In genomic region chr19:34172661-34173144, GRCh38 we compare ENCODE assay signal across 8 cellular contexts. TPM values are rescaled to one million over a fixed set of nuclear protein-coding genes. Genes with fewer than 3 reads are reported as not detected.
A peak's percentile ranks its signal among the peaks of the same experiment; 100 is the strongest.
DNase-seq lines count a peak whose midpoint lies in the region; ATAC-seq, FAIRE-seq and TF ChIP-seq lines count a peak whose summit lies in the region.

No MANE protein-coding gene starts in this region.

- H4K91ac ChIP-seq in H1 (replicated peaks; ENCODE audit: insufficient read length, low read length) = peak overlapping the region; percentile 93

- no peaks in the 10 kb centered on the region; the same call in 1 of the 2 replicates for H3K79me1 ChIP-seq in H1 (ENCODE audit: low read depth, low read length)

- peaks cover 0 to 6% (median 4%) of the 10 kb centered on the region in 4 experiments; a peak in 5 of 7 replicates for H3K4me1 ChIP-seq in H1 (replicated peaks in 1 of 4; ENCODE audit: control insufficient read depth in 3 of 4, insufficient read depth in 4 of 4, low read length in 3 of 4)
- peaks cover 16 to 51% of the 10 kb centered on the region in 2 donors for H3K4me1 ChIP-seq in muscle layer of duodenum (ENCODE audit: control insufficient read depth in 1 of 2, insufficient read depth in 2 of 2, low read length in 2 of 2)

- H3K36me3 ChIP-seq in SK-N-MC (ENCODE audit: insufficient read depth, low read length) = peaks cover 27% of the 10 kb centered on the region
- H3K36me3 ChIP-seq in H1 (ENCODE audit: control insufficient read depth in 2 of 4, insufficient read depth in 4 of 4, low read length in 3 of 4) = peaks cover 0 to 8% (median 0%) of the 10 kb centered on the region in 4 experiments; a peak in 2 of 8 replicates
- H3K36me3 ChIP-seq in muscle layer of duodenum (ENCODE audit: control insufficient read depth in 1 of 2, insufficient read depth in 2 of 2, low read length in 2 of 2) = peaks cover 0 to 14% of the 10 kb centered on the region in 2 donors

- no peak overlapping the region for H2BK20ac ChIP-seq in H1 (ENCODE audit: low read length)

- H3K18ac ChIP-seq in H1 (ENCODE audit: extremely low read depth, low read length) = peak overlapping the region; percentile 95

- DNase-seq in stimulated activated CD4-positive, alpha-beta T cell treated with anti-CD3 and anti-CD28 coated beads, Interleukin-1b, Interleukin-23, amount 100 ng/mL, for 48 hours = peak; percentile 13
- no peak for DNase-seq in stimulated activated CD4-positive, alpha-beta T cell treated with anti-CD3 and anti-CD28 coated beads, Interleukin-4, amount 100 ng/mL, for 1 hour
- DNase-seq in SK-N-MC (ENCODE audit: low read depth, low spot score) (no peak), H1 (ENCODE audit: low read depth in 1 of 2, low spot score in 2 of 2) (peak in 1 of 2 experiments; percentile 10), urothelium cell line (ENCODE audit: low spot score) (peak; percentile 37), Kasumi-1 (lab: John Stamatoyannopoulos, UW) (no peak)

- no peak for TF ChIP-seq RAD21 in H1 (IDR thresholded peaks at IDR 0.05 in 1 of 2, conservative IDR thresholded peaks at IDR 0.05 in 1 of 2; ENCODE audit: low read depth in 2 of 2, low read length in 2 of 2)

- POLR2A ChIA-PET in H1 (lab: Charles Lee; ENCODE audit: partially characterized antibody) = interaction anchor here (0.7 to 3.9 kb wide), 24 partner anchors 8 to 799 kb away, joined by 3 to 34 read pairs (median 4); partner anchors contain the start of genes CEBPG and KCTD15

- H2BK120ac ChIP-seq in H1 (replicated peaks; ENCODE audit: low read depth, low read length) = no peak overlapping the region

- peaks cover 15 to 49% of the 10 kb centered on the region in 2 experiments for H3K79me2 ChIP-seq in H1 (ENCODE audit: control insufficient read depth in 1 of 2, insufficient read depth in 2 of 2, low read length in 2 of 2)

- peak in 1 of 2 experiments; percentile 49; a peak in 1 of 3 replicates for TF ChIP-seq POLR2A in H1 (IDR thresholded peaks at IDR 0.05; ENCODE audit: control extremely low read depth in 1 of 2, low read depth in 2 of 2, low read length in 2 of 2)

- H2BK12ac ChIP-seq in H1 (ENCODE audit: low read depth, low read length) = no peak overlapping the region; the same call in 1 of the 2 replicates

- no peak overlapping the region for H3K14ac ChIP-seq in H1 (ENCODE audit: insufficient read length)

- FAIRE-seq in H1 (lab: Jason Lieb, UNC) (no peak), urothelium cell line (lab: Jason Lieb, UNC) (no peak)

- H3K56ac ChIP-seq in H1 (replicated peaks; ENCODE audit: insufficient read length, low read depth, low read length) = peak overlapping the region; percentile 97

- H3K4ac ChIP-seq in H1 (replicated peaks; ENCODE audit: insufficient read length, low read depth, low read length) = peak overlapping the region; percentile 99

- H3K4me2 ChIP-seq in H1 (ENCODE audit: insufficient read depth in 1 of 2, low read depth in 2 of 2, low read length in 2 of 2) = peak overlapping the region; percentile 69 to 76

- peak overlapping the region; percentile 99 for H2BK5ac ChIP-seq in H1 (ENCODE audit: low read depth, low read length)

- peak overlapping the region; percentile 100 for H4K8ac ChIP-seq in H1 (ENCODE audit: extremely low read depth, insufficient read depth, low read length)

- H3K9me3 ChIP-seq in SK-N-MC (ENCODE audit: low read depth, low read length) (no peaks in the 10 kb centered on the region), H1 (ENCODE audit: insufficient read depth in 2 of 2, low read depth in 1 of 2, low read length in 1 of 2) (no peaks in the 10 kb centered on the region), muscle layer of duodenum (ENCODE audit: control insufficient read depth in 1 of 2, low read length in 2 of 2) (no peaks in the 10 kb centered on the region)

- H3K23ac ChIP-seq in H1 (ENCODE audit: insufficient read length) = no peak overlapping the region

- CTCF ChIA-PET in H1 (lab: Charles Lee; ENCODE audit: partially characterized antibody) = no interaction called here

- no peak overlapping the region for H2BK15ac ChIP-seq in H1 (ENCODE audit: low read length)

- peak overlapping the region; percentile 98 for H4K5ac ChIP-seq in H1 (ENCODE audit: insufficient read length, low read depth, low read length)

- H4K20me1 ChIP-seq in H1 (replicated peaks in 1 of 2; ENCODE audit: control insufficient read depth in 1 of 2, insufficient read depth in 2 of 2, low read length in 2 of 2) = peaks cover 11 to 18% of the 10 kb centered on the region in 2 experiments

- no peak overlapping the region for H2AFZ ChIP-seq in H1 (ENCODE audit: low read length)

- no peak for TF ChIP-seq CTCF in H1 (IDR thresholded peaks at IDR 0.05; ENCODE audit: control extremely low read depth in 1 of 3, insufficient read depth in 1 of 3, low read depth in 1 of 3, low read length in 3 of 3)

- H3K27ac ChIP-seq in SK-N-MC (peak overlapping the region; percentile 94), H1 (ENCODE audit: low read depth, low read length) (peak overlapping the region; percentile 98), muscle layer of duodenum (ENCODE audit: low read length) (peak overlapping the region; percentile 92)

- H3K4me3 ChIP-seq in SK-N-MC (peak overlapping the region; percentile 86), H1 (ENCODE audit: extremely low read depth in 1 of 4, insufficient read depth in 2 of 4, low read depth in 3 of 4, low read length in 4 of 4) (peak overlapping the region; percentile 73 to 94 (median 90)), muscle layer of duodenum (ENCODE audit: low read depth in 1 of 2, low read length in 2 of 2) (peak overlapping the region; percentile 90 to 92)

- H2AK5ac ChIP-seq in H1 (ENCODE audit: low read depth, low read length) = no peak overlapping the region; the same call in 1 of the 2 replicates

- ATAC-seq in HG02973 (IDR thresholded peaks at IDR 0.05; ENCODE audit: unreplicated experiment) = peak; percentile 28

- H3K27me3 ChIP-seq in H1 (replicated peaks in 1 of 4; ENCODE audit: control insufficient read depth in 3 of 4, extremely low read depth in 1 of 4, insufficient read depth in 3 of 4, low read length in 3 of 4) (no peaks in the 10 kb centered on the region), muscle layer of duodenum (ENCODE audit: low read depth, low read length) (no peaks in the 10 kb centered on the region)

- no peak for TF ChIP-seq EP300 in H1 (IDR thresholded peaks at IDR 0.05; ENCODE audit: borderline replicate concordance in 1 of 2, low read depth in 2 of 2, low read length in 2 of 2)

- WGBS in H1 (ENCODE audit: extremely low coverage in 1 of 2, insufficient coverage in 1 of 2, insufficient read length in 1 of 2, insufficient replicate concordance in 2 of 2, low coverage in 1 of 2, low lambda C conversion rate in 2 of 2, missing lambda C conversion rate in 1 of 2), 2 experiments = 1% methylated on average over 39 of the region's 55 CpGs; no CpG with 5 or more reads in 1 of the 2 experiments

- H3K9ac ChIP-seq in SK-N-MC (ENCODE audit: insufficient read length) (peak overlapping the region; percentile 96), H1 (replicated peaks in 1 of 4; ENCODE audit: extremely low read depth in 1 of 4, low read depth in 3 of 4, low read length in 3 of 4) (peak overlapping the region; percentile 98 to 100 (median 100))

- peaks cover 11% of the 10 kb centered on the region for H3K23me2 ChIP-seq in H1 (ENCODE audit: low read depth, low read length)

TF ChIP-seq in H1, 55 proteins besides CTCF, POLR2A, EP300 and RAD21:
- peak; percentile 14 for TF ChIP-seq TAF7 (optimal IDR thresholded peaks at IDR 0.05; ENCODE audit: borderline replicate concordance, low read depth, low read length)
- TF ChIP-seq PHF8 (conservative IDR thresholded peaks at IDR 0.05; ENCODE audit: low read depth, low read length) = 0 out of 2 replicates have a peak, but pooled peaks have one; percentile 38
- no peak for TF ChIP-seq NRF1 (IDR thresholded peaks at IDR 0.05; ENCODE audit: low read depth, low read length)
- TF ChIP-seq, protein P1, sequence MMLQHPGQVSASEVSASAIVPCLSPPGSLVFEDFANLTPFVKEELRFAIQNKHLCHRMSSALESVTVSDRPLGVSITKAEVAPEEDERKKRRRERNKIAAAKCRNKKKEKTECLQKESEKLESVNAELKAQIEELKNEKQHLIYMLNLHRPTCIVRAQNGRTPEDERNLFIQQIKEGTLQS (IDR thresholded peaks at IDR 0.05; ENCODE audit: insufficient read depth, low read depth, low read length) = no peak
- no peak for TF ChIP-seq TCF12 (IDR thresholded peaks at IDR 0.05; ENCODE audit: low read depth, low read length)
- no peak for TF ChIP-seq SIN3A (conservative IDR thresholded peaks at IDR 0.05 in 1 of 2, IDR thresholded peaks at IDR 0.05 in 1 of 2; ENCODE audit: low read depth in 1 of 2, low read length in 2 of 2)
- no peak for TF ChIP-seq CEBPB (IDR thresholded peaks at IDR 0.05; ENCODE audit: low read depth, low read length)
- TF ChIP-seq TEAD4 (IDR thresholded peaks at IDR 0.05; ENCODE audit: low read depth, low read length) = 0 out of 2 replicates have a peak, but pooled peaks have one; percentile 40
- TF ChIP-seq MAFK (IDR thresholded peaks at IDR 0.05; ENCODE audit: low read depth, low read length) = no peak
- TF ChIP-seq TAF1 (IDR thresholded peaks at IDR 0.05; ENCODE audit: low read depth, low read length) = peak; percentile 80
- peak; percentile 13 for TF ChIP-seq ASH2L (IDR thresholded peaks at IDR 0.05; ENCODE audit: low read length)
- peak; percentile 48 for TF ChIP-seq KDM4A (IDR thresholded peaks at IDR 0.05; ENCODE audit: low read depth, low read length, severe bottlenecking)
- TF ChIP-seq SP4 (IDR thresholded peaks at IDR 0.05; ENCODE audit: low read length) = 0 out of 2 replicates have a peak, but pooled peaks have one; percentile 28
- peak; percentile 67 for TF ChIP-seq RBBP5 (IDR thresholded peaks at IDR 0.05; ENCODE audit: borderline replicate concordance, low read depth, low read length)
TF ChIP-seq in H1: peak in this region for 8.

RNA-seq across cellular contexts. Expression of gene LSM14A, which starts 0.4 kb away (rescaled TPM):
- 190 and 195 TPM in 2 replicates for total RNA-seq in H1 (2021; fragmentation: NEBNext Ultra II Directional; extraction: Animal tissue kit (Norgen Biotek cat#: 25700))
- polyA plus RNA-seq in H1 (2011; rRNA removed) = 117 and 149 TPM in 2 replicates
- 139 TPM for polyA plus RNA-seq in H1 (2011; cell fraction: cytosol; rRNA removed)
- polyA plus RNA-seq in H1 (2011; cell fraction: nucleus; rRNA removed) = 319 TPM
- polyA plus RNA-seq in H1 (2012, experiment 1 of 2) = 115 to 194 TPM (median 141 TPM) in 4 replicates
- polyA plus RNA-seq in H1 (2012, experiment 2 of 2) = 12.0 TPM
- polyA plus RNA-seq in H1 (2013, experiment 1 of 2) = 117 TPM
- polyA plus RNA-seq in H1 (2013, experiment 2 of 2) = 112 TPM
- polyA minus RNA-seq in H1 (2011; rRNA and poly(A)+ RNA removed) = 310 and 385 TPM in 2 replicates
- 124 TPM for polyA minus RNA-seq in H1 (2011; cell fraction: cytosol; rRNA and poly(A)+ RNA removed)
- 383 TPM for polyA minus RNA-seq in H1 (2011; cell fraction: nucleus; rRNA and poly(A)+ RNA removed)

Comparison
In these comparisons a context has a peak if more than half of its experiments do, and no peak if none do; other contexts are left out.
1. DNase-seq: peak in stimulated activated CD4-positive, alpha-beta T cell treated with anti-CD3 and anti-CD28 coated beads, Interleukin-1b, Interleukin-23, amount 100 ng/mL, for 48 hours (single experiment) and urothelium cell line (single experiment); none in stimulated activated CD4-positive, alpha-beta T cell treated with anti-CD3 and anti-CD28 coated beads, Interleukin-4, amount 100 ng/mL, for 1 hour (single experiment), SK-N-MC (single experiment) and Kasumi-1 (0 of 2).
2. Peak in every context shown above with its lines, with median percentiles within 50 percentile points of each other: H3K27ac ChIP-seq and H3K4me3 ChIP-seq.